8 cellular contexts compared by ENCODE assay signal in genomic region chr4:104860227-104861123, GRCh38.
A peak's percentile ranks its signal among the peaks of the same experiment; 100 is the strongest.
DNase-seq lines count a peak whose midpoint lies in the region; ATAC-seq and TF ChIP-seq lines count a peak whose summit lies in the region.

No MANE protein-coding gene starts in this region.

- H4K8ac ChIP-seq in IMR-90 (ENCODE audit: low read depth in 2 of 2, low read length in 2 of 2), result no peak overlapping the region

- dilution Hi-C loops in IMR-90 (cut with HindIII; ENCODE audit: low sequenced_read_pairs, unreplicated experiment), result no loop called here

- H2BK120ac ChIP-seq in IMR-90 (ENCODE audit: low read depth, low read length), result no peak overlapping the region

- no peaks in the 10 kb centered on the region for H3K79me1 ChIP-seq in IMR-90 (ENCODE audit: low read depth in 1 of 2, low read length in 2 of 2)

- no TSS peak for BruUV-seq in IMR-90 (replicated peaks; lab: Mats Ljungman, UMichigan)

- no peaks in the 10 kb centered on the region for H3K27me3 ChIP-seq in IMR-90 (ENCODE audit: control insufficient read depth, insufficient read depth, low read length)
- no peaks in the 10 kb centered on the region for H3K27me3 ChIP-seq in parathyroid adenoma (ENCODE audit: control insufficient read depth, insufficient read depth, low read length)

- POLR2A ChIA-PET in IMR-90 (lab: Charles Lee; ENCODE audit: unreplicated experiment), result no interaction called here

- no peak overlapping the region for H2BK15ac ChIP-seq in IMR-90 (ENCODE audit: low read depth, low read length)

- no peak overlapping the region for H2BK5ac ChIP-seq in IMR-90 (ENCODE audit: low read depth, low read length, poor library complexity, severe bottlenecking)

- H3K9me3 ChIP-seq in IMR-90 (ENCODE audit: control insufficient read depth, insufficient read depth, low read length), result no peaks in the 10 kb centered on the region
- no peaks in the 10 kb centered on the region for H3K9me3 ChIP-seq in parathyroid adenoma (ENCODE audit: control insufficient read depth, low read length)

- DNase-seq in ELR (ENCODE audit: low read depth), result peak; percentile 67
- DNase-seq in IMR-90, result peak; percentile 63
- DNase-seq in NOMO-1 treated with DMSO at 0.1 percent for 48 hours (lab: John Stamatoyannopoulos, UW; ENCODE audit: unreplicated experiment), result peak; percentile 64
- DNase-seq in activated gamma-delta T cell treated with anti-CD3 and anti-CD28 coated beads, Interleukin-2, amount 50 U/mL, for 16 hours (ENCODE audit: low read depth), result peak; percentile 7
- peak; percentile 52 for DNase-seq in glomerular endothelial cell (ENCODE audit: extremely low read depth, low read depth, low spot score)
- DNase-seq in cortex of kidney (lab: John Stamatoyannopoulos, UW), result no peak

- TF ChIP-seq RAD21 in IMR-90 (IDR thresholded peaks at IDR 0.05; ENCODE audit: low read length), result peak; percentile 69

- no CpG with 5 or more reads among the region's 4 CpGs for WGBS in IMR-90 (ENCODE audit: extremely low coverage in 2 of 2, insufficient read length in 1 of 2), 2 experiments

- H4K20me1 ChIP-seq in IMR-90 (ENCODE audit: insufficient read depth, low read length), result no peaks in the 10 kb centered on the region

- no peaks in the 10 kb centered on the region for H3K4me1 ChIP-seq in IMR-90 (ENCODE audit: control insufficient read depth, insufficient read depth, low read length)
- no peaks in the 10 kb centered on the region for H3K4me1 ChIP-seq in parathyroid adenoma

- TF ChIP-seq POLR2A in IMR-90 (IDR thresholded peaks at IDR 0.05; ENCODE audit: low read depth, low read length), result no peak

- H3K14ac ChIP-seq in IMR-90 (replicated peaks; ENCODE audit: low read depth, low read length), result no peak overlapping the region

- H4K91ac ChIP-seq in IMR-90 (ENCODE audit: insufficient read depth, low read depth, low read length), result no peak overlapping the region

- no peak overlapping the region for H3K23ac ChIP-seq in IMR-90 (ENCODE audit: low read depth, low read length)

- no peak overlapping the region for H2AK9ac ChIP-seq in IMR-90 (replicated peaks; ENCODE audit: low read depth, low read length, poor library complexity)

- H2AFZ ChIP-seq in IMR-90 (replicated peaks; ENCODE audit: low read length, poor library complexity), result no peak overlapping the region
- H2AFZ ChIP-seq in parathyroid adenoma, result no peak overlapping the region

- no peak overlapping the region for H3K4ac ChIP-seq in IMR-90 (ENCODE audit: low read depth, low read length)

- H3K4me2 ChIP-seq in IMR-90 (ENCODE audit: low read depth, low read length), result no peak overlapping the region
- no peak overlapping the region for H3K4me2 ChIP-seq in parathyroid adenoma (ENCODE audit: low read length)

- CTCF ChIA-PET in IMR-90 (lab: Yijun Ruan, JAX), result interaction anchor here (0.7 to 1.1 kb wide), 5 partner anchors 10 to 613 kb away, joined by 3 read pairs; no protein-coding TSS in a partner anchor

- no peak overlapping the region for H3K56ac ChIP-seq in IMR-90 (ENCODE audit: extremely low read depth, insufficient read depth, low read length)

- H3K18ac ChIP-seq in IMR-90 (ENCODE audit: low read depth, low read length), result no peak overlapping the region

- H3K9ac ChIP-seq in IMR-90 (ENCODE audit: low read depth, low read length), result no peak overlapping the region
- H3K9ac ChIP-seq in parathyroid adenoma, result no peak overlapping the region

- no peak overlapping the region for H4K5ac ChIP-seq in IMR-90 (ENCODE audit: low read depth, low read length)

- no peaks in the 10 kb centered on the region for H3K79me2 ChIP-seq in parathyroid adenoma

- peak; percentile 92 for ATAC-seq in GM21529 (IDR thresholded peaks at IDR 0.05; ENCODE audit: unreplicated experiment)
- peak; percentile 82 for ATAC-seq in IMR-90 (ENCODE audit: low read depth)

- intact Hi-C loops in IMR-90 (cut with micrococcal nuclease), result loop anchor here (2.0 to 5.0 kb wide), 3 partner anchors 168 to 1653 kb away; no protein-coding TSS in a partner anchor

- TF ChIP-seq CTCF in IMR-90 (conservative IDR thresholded peaks at IDR 0.05; ENCODE audit: low read depth, low read length) (peak; percentile 71), parathyroid adenoma (IDR thresholded peaks at IDR 0.05) (peak; percentile 76)

- in situ Hi-C loops in IMR-90 (cut with MboI; ENCODE audit: low sequenced_read_pairs), result loop anchor here (25.0 kb wide), 1 partner anchor 1648 kb away; no protein-coding TSS in a partner anchor

- H3K36me3 ChIP-seq in IMR-90 (ENCODE audit: control insufficient read depth, insufficient read depth, low read length) (no peaks in the 10 kb centered on the region), parathyroid adenoma (ENCODE audit: control insufficient read depth, insufficient read depth, low read length) (no peaks in the 10 kb centered on the region)

- no peak overlapping the region for H3K27ac ChIP-seq in IMR-90 (ENCODE audit: insufficient read depth, low read length)
- no peak overlapping the region for H3K27ac ChIP-seq in parathyroid adenoma

- no peak overlapping the region for H2AK5ac ChIP-seq in IMR-90 (ENCODE audit: low read depth, low read length)

- H3K4me3 ChIP-seq in IMR-90 (ENCODE audit: insufficient read depth, low read depth, low read length) (no peak overlapping the region), parathyroid adenoma (ENCODE audit: low read depth, low read length) (no peak overlapping the region)

- H2BK20ac ChIP-seq in IMR-90 (ENCODE audit: low read depth, low read length), result no peak overlapping the region

- H3K9me1 ChIP-seq in IMR-90 (ENCODE audit: insufficient read depth, low read length), result no peaks in the 10 kb centered on the region

TF ChIP-seq in IMR-90, 13 proteins besides CTCF, POLR2A, EP300 and RAD21:
- TF ChIP-seq BHLHE40 (IDR thresholded peaks at IDR 0.05; ENCODE audit: low read depth, low read length) (no peak), SMC3 (IDR thresholded peaks at IDR 0.05; ENCODE audit: low read depth, low read length) (peak; percentile 45; the same call in 1 of the 2 replicates), MAZ (IDR thresholded peaks at IDR 0.05; ENCODE audit: borderline replicate concordance, low read depth, low read length) (no peak), ELK1 (IDR thresholded peaks at IDR 0.05; ENCODE audit: borderline replicate concordance, low read depth, low read length) (no peak), USF2 (IDR thresholded peaks at IDR 0.05; ENCODE audit: low read depth, low read length) (no peak), MXI1 (IDR thresholded peaks at IDR 0.05; ENCODE audit: borderline replicate concordance, low read depth, low read length) (no peak), NFE2L2 (IDR thresholded peaks at IDR 0.05; ENCODE audit: low read depth, low read length) (no peak), FOS (IDR thresholded peaks at IDR 0.05; ENCODE audit: low read depth, low read length) (no peak)
